In the genomic region with DNA sequence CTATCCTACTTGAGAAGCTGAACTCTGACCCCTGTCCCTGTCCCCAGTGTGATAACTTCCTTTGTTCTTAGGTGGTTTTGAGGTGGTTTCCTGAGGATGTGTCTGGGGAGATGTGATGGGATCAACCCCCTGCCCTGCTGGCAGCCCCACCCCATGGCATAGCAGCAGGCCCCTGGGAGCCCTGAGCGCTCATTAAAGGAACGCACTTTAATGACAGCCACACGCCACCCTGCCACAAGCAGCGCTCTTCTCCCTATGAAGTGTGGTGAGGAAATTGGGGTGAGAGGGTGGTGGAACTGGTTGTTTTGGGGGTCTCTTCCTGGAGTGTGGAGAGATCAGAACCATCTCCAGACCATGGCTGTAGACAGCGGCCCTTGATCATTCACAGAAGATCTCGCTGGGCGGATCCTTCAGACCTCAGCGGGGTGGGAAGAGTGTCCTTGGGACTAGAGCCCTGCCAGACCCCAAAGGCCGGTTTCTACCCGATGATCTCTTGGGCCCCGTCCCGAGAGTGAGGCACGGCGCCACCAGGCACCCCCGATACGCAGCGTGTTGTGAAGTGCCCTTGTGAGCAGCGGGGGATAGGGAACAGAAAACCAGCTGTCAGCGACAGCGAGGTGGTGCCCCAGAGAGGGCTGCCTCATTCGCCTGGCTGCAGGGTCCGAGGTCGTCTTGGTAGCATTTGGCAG, we compare ENCODE assay signal across 8 cellular contexts. TPM values are rescaled to one million over a fixed set of nuclear protein-coding genes. Genes with fewer than 3 reads are reported as not detected.
A peak's percentile ranks its signal among the peaks of the same experiment; 100 is the strongest.
DNase-seq lines count a peak whose midpoint lies in the region; ATAC-seq and TF ChIP-seq lines count a peak whose summit lies in the region.
"Had no signal": no experiment of that assay in that cellular context is flagged by ENCODE, and none has a peak within 500 bp of the region (broad histone marks: within the 10 kb centered on the region; RNA-seq: fewer than 3 reads in every experiment).

No MANE protein-coding gene starts in this region.

- H3F3A ChIP-seq in GM23248 (ENCODE audit: insufficient read depth) = peaks cover 39% of the 10 kb centered on the region

- intact Hi-C loops in left ventricle myocardium inferior (cut with micrococcal nuclease) = no loop called here

- no peak overlapping the region for H2AFZ ChIP-seq in GM23248

- in situ Hi-C loops in GM23248 (cut with MboI) = no loop called here

- no peak for ATAC-seq in GM18505 (IDR thresholded peaks at IDR 0.05; ENCODE audit: unreplicated experiment)
- no peak for ATAC-seq in HG03135 (IDR thresholded peaks at IDR 0.05; ENCODE audit: unreplicated experiment)

- H3K79me2 ChIP-seq in GM23248 (ENCODE audit: insufficient read depth) = peaks cover 61% of the 10 kb centered on the region

- no peaks in the 10 kb centered on the region; the same call in 1 of the 2 replicates for H3K36me3 ChIP-seq in GM23248 (ENCODE audit: low read depth)
- H3K36me3 ChIP-seq in left ventricle myocardium inferior = no peaks in the 10 kb centered on the region

- no peak for DNase-seq in GM23248
- DNase-seq in UCSD-AML1 (lab: John Stamatoyannopoulos, UW; ENCODE audit: unreplicated experiment) = peak; percentile 91
- DNase-seq in left ventricle myocardium inferior = no peak
- DNase-seq in superior temporal gyrus (ENCODE audit: extremely low spot score) = peak; percentile 48
- DNase-seq in NCI-H748 (lab: John Stamatoyannopoulos, UW; ENCODE audit: unreplicated experiment) = no peak

- H3K4me2 ChIP-seq in GM23248 (ENCODE audit: unreplicated experiment) = peak overlapping the region; percentile 75

- peak overlapping the region; percentile 99 for H3K27ac ChIP-seq in GM23248
- peak overlapping the region; percentile 80 for H3K27ac ChIP-seq in left ventricle myocardium inferior (replicated peaks)
- H3K27ac ChIP-seq: SK-N-MC had no signal

- no peaks in the 10 kb centered on the region for H3K9me2 ChIP-seq in GM23248 (ENCODE audit: insufficient read depth)

- no peak for TF ChIP-seq CTCF in left ventricle myocardium inferior (IDR thresholded peaks at IDR 0.05; ENCODE audit: borderline replicate concordance)

- H3K4me3 ChIP-seq in GM23248 = no peak overlapping the region
- H3K4me3 ChIP-seq in left ventricle myocardium inferior = peak overlapping the region; percentile 48

- 87 to 88% methylated on average over 23 of the region's 23 CpGs for WGBS in GM23248 (ENCODE audit: low coverage in 1 of 2, low lambda C conversion rate in 2 of 2, missing lambda C conversion rate in 2 of 2), 2 experiments

- no peak for TF ChIP-seq POLR2A in GM18505 (IDR thresholded peaks at IDR 0.05; ENCODE audit: borderline replicate concordance, extremely low read depth, insufficient read depth, insufficient read length)

- H3K4me1 ChIP-seq in GM23248 (ENCODE audit: insufficient read depth) (peaks cover 35% of the 10 kb centered on the region), left ventricle myocardium inferior (peaks cover 54% of the 10 kb centered on the region)

- H4K20me1 ChIP-seq in GM23248 (ENCODE audit: insufficient read depth) = no peaks in the 10 kb centered on the region

- no peaks in the 10 kb centered on the region for H3K9me3 ChIP-seq in GM23248 (ENCODE audit: low read depth)
- no peaks in the 10 kb centered on the region for H3K9me3 ChIP-seq in left ventricle myocardium inferior (replicated peaks)

- H3K27me3 ChIP-seq in GM23248 (replicated peaks; ENCODE audit: insufficient read depth) (no peaks in the 10 kb centered on the region), left ventricle myocardium inferior (ENCODE audit: low read depth) (no peaks in the 10 kb centered on the region)

- peak overlapping the region; percentile 91 for H3K9ac ChIP-seq in GM23248

RNA-seq across cellular contexts. Expression of gene SYNJ2, which starts 45.4 kb away (rescaled TPM):
- total RNA-seq in GM23248 (2014; rRNA removed; shearing (Covaris generic)) = 25.3 and 28.6 TPM in 2 replicates
- polyA plus RNA-seq in GM23248 (2016; fragmentation: Nextera tagmentation; extraction: Ambion mirVana) = 17.6 and 20.5 TPM in 2 replicates
- 12.3 TPM for total RNA-seq in left ventricle myocardium inferior

Comparison
In these comparisons a context has a peak if more than half of its experiments do, and no peak if none do; other contexts are left out.
1. DNase-seq: peak in UCSD-AML1 (single experiment) and superior temporal gyrus (single experiment); none in GM23248 (single experiment), left ventricle myocardium inferior (single experiment) and NCI-H748 (single experiment).